ENCODE assay signal across 8 cellular contexts in the genomic region with DNA sequence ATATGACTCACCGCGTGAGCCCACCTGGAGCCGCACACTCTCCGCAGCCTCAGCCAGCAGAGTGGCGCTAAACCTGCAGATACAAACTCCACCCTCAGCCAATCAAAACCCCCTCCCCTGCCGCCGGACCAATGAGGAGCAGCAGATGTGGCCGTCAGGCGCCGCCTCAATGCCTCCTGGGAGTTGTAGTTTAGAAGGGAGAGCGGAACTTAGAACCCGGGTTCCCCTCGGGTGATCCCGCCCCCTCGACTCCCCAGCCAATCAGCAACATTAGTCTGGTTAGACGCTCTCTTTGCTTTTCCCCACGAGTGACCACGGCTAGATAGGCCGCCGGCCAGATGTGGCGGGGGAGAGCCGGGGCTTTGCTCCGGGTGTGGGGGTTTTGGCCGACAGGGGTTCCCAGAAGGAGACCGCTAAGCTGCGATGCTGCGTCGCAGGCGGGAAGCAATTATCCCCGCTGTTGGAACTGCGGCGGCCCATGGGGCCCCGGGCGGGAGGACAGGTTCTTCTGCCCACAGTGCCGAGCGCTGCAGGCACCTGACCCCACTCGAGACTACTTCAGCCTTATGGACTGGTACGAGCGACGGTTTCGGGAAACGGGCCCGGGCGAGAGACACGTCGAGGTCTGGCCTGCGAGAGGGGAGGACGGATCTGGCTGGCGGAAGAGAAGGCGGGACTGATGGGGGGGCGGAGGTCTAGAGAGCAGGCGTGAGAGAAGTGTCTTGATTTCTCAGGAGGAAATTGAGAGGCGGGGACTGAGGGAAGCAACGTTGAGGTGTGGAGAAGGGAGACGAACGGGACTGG. TPM values are rescaled to one million over a fixed set of nuclear protein-coding genes. Genes with fewer than 3 reads are reported as not detected.
A peak's percentile ranks its signal among the peaks of the same experiment; 100 is the strongest.
DNase-seq lines count a peak whose midpoint lies in the region; ATAC-seq, FAIRE-seq and TF ChIP-seq lines count a peak whose summit lies in the region.

Gene CHEK2, minus strand, starts transcription at position 63 of the 804 bp plus-strand sequence. CDS start 7,099 bp downstream, outside the sequence.
A gene with protein sequence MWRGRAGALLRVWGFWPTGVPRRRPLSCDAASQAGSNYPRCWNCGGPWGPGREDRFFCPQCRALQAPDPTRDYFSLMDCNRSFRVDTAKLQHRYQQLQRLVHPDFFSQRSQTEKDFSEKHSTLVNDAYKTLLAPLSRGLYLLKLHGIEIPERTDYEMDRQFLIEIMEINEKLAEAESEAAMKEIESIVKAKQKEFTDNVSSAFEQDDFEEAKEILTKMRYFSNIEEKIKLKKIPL (plus strand): TSS at position 282 of the 804 bp plus-strand sequence. CDS start 57 bp downstream, at position 339.

- H3K4me1 Mint-ChIP-seq in T-cell (peaks cover 26 to 39% (median 29%) of the 10 kb centered on the region in 3 donors), type B pancreatic cell (ENCODE audit: unreplicated experiment) (peaks cover 17% of the 10 kb centered on the region)

- FAIRE-seq in GM12891 (lab: Jason Lieb, UNC) = peak; percentile 97

- no peaks in the 10 kb centered on the region for H3K9me3 ChIP-seq in heart left ventricle

- peaks cover 0 to 17% (median 10%) of the 10 kb centered on the region in 12 donors for H3K4me1 ChIP-seq in heart left ventricle

- peak within 1 kb of the TSS; percentile 93 to 94 for H3K27ac Mint-ChIP-seq in T-cell
- peak within 1 kb of the TSS; percentile 87 for H3K27ac Mint-ChIP-seq in type B pancreatic cell

- H3K27me3 ChIP-seq in heart left ventricle = no peaks in the 10 kb centered on the region

- peak; percentile 91 for ATAC-seq in HG02840 (IDR thresholded peaks at IDR 0.05; ENCODE audit: low FRiP score, unreplicated experiment)
- peak; percentile 92 to 95 (median 94) for ATAC-seq in T-cell (replicated peaks in 1 of 4)
- ATAC-seq in heart left ventricle = peak; percentile 98 to 99 (median 99)

- H3K9me3 Mint-ChIP-seq in T-cell (no peaks in the 10 kb centered on the region), type B pancreatic cell (no peaks in the 10 kb centered on the region)

- no peaks in the 10 kb centered on the region for H3K27me3 Mint-ChIP-seq in T-cell
- H3K27me3 Mint-ChIP-seq in type B pancreatic cell = no peaks in the 10 kb centered on the region

- peak within 1 kb of the TSS; percentile 95 to 100 (median 99) for H3K27ac ChIP-seq in heart left ventricle

- H3K4me3 Mint-ChIP-seq in T-cell = peak within 1 kb of the TSS; percentile 87 to 94 (median 93)
- H3K4me3 Mint-ChIP-seq in type B pancreatic cell = peak within 1 kb of the TSS; percentile 91

- H3K36me3 ChIP-seq in heart left ventricle = peaks cover 0 to 37% (median 33%) of the 10 kb centered on the region in 9 donors

- intact Hi-C loops in heart left ventricle (cut with DNase I) = loop anchor here in 6 of 10 donors (1.0 to 5.0 kb wide), 6 partner anchors 30 to 85 kb away; partner anchors contain the start of genes CCDC117 (in 5 of the 6) and XBP1 (in 2 of the 6)

- DNase-seq in GM12891 (ENCODE audit: insufficient read length, low spot score) = peak; percentile 86
- DNase-seq in NCI-H1436 treated with DMSO at 0.1 percent for 48 hours (lab: John Stamatoyannopoulos, UW) = peak; percentile 98
- DNase-seq in T-cell = peak; percentile 88 to 99 (median 96)
- peak; percentile 99 for DNase-seq in amniotic epithelial cell (ENCODE audit: low read depth)
- DNase-seq in heart left ventricle = peak; percentile 98 to 99 (median 99)
- peak; percentile 99 for DNase-seq in pons (ENCODE audit: low spot score)
- DNase-seq in type B pancreatic cell (ENCODE audit: extremely low spot score, unreplicated experiment) = peak; percentile 96

- peak in 4 of 12 donors; percentile 15 to 20 (median 16) for TF ChIP-seq CTCF in heart left ventricle (IDR thresholded peaks at IDR 0.05)
- peak; percentile 22 for TF ChIP-seq CTCF in type B pancreatic cell (conservative IDR thresholded peaks at IDR 0.05)

- POLR2A ChIA-PET in T-cell (lab: Charles Lee) = no interaction called here

- peak within 1 kb of the TSS; percentile 67 to 99 (median 83) for H3K4me3 ChIP-seq in heart left ventricle

- TF ChIP-seq POLR2A in GM12891 (IDR thresholded peaks at IDR 0.05; ENCODE audit: low read depth, low read length) (peak; percentile 87), heart left ventricle (IDR thresholded peaks at IDR 0.05) (peak in 1 of 2 donors; percentile 65)

- WGBS in heart left ventricle, 4 donors = 0 to 1% (median 0%) methylated on average over 43 to 56 of the region's 56 CpGs

- H3K36me3 Mint-ChIP-seq in T-cell (peaks cover 11% of the 10 kb centered on the region), type B pancreatic cell (peaks cover 7% of the 10 kb centered on the region)

- CTCF ChIA-PET in T-cell (lab: Charles Lee) = interaction anchor here (0.8 to 1.0 kb wide), 2 partner anchors 87 to 298 kb away, joined by 3 to 5 read pairs; no protein-coding TSS in a partner anchor

TF ChIP-seq in GM12891, 5 proteins besides CTCF, POLR2A, EP300 and RAD21:
- TF ChIP-seq POU2F2 (IDR thresholded peaks at IDR 0.05; ENCODE audit: low read depth, low read length) (0 out of 2 replicates have a peak, but pooled peaks have one; percentile 41), POLR2AphosphoS5 (IDR thresholded peaks at IDR 0.05; ENCODE audit: low read depth, low read length) (peak; percentile 87), TAF1 (IDR thresholded peaks at IDR 0.05; ENCODE audit: low read depth, low read length) (peak; percentile 68; the same call in 1 of the 2 replicates), SPI1 (IDR thresholded peaks at IDR 0.05; ENCODE audit: low read depth, low read length) (peak; percentile 39; the same call in 1 of the 2 replicates), PAX5 (IDR thresholded peaks at IDR 0.05; ENCODE audit: insufficient read depth, low read length, severe bottlenecking) (peak; percentile 50)

RNA-seq across cellular contexts. Expression of gene CHEK2, which starts in this region (rescaled TPM):
- 8.7 TPM for polyA plus RNA-seq in GM12891 (2012; ENCODE audit: low read depth, missing spikeins)
- total RNA-seq in T-cell = 1 to 10 TPM; 5.1 to 10.0 (median 7.1) TPM
- 1 to 10 TPM; 1.1 to 7.8 (median 1.6) TPM for total RNA-seq in heart left ventricle
- polyA plus RNA-seq in heart left ventricle = 1 to 10 TPM; 2.3 to 2.7 TPM
- 18.8 and 34.1 TPM in 2 replicates for total RNA-seq in type B pancreatic cell (ENCODE audit: low replicate concordance)

RNA-seq across cellular contexts. Expression of the second gene that starts in this region (rescaled TPM):
- polyA plus RNA-seq in GM12891 (2012; ENCODE audit: low read depth, missing spikeins) = 16.0 TPM
- 10 to 100 TPM in 3 of 5 donors, 1 to 10 TPM in 2; 6.9 to 11.9 (median 11.5) TPM for total RNA-seq in T-cell
- total RNA-seq in heart left ventricle = 10 to 100 TPM in 5 of 9 donors, 1 to 10 TPM in 4; 7.4 to 18.3 (median 10.9) TPM
- polyA plus RNA-seq in heart left ventricle = 10 to 100 TPM; 16.8 to 18.1 TPM
- 11.4 and 13.5 TPM in 2 replicates for total RNA-seq in type B pancreatic cell (ENCODE audit: low replicate concordance)

Comparison
In these comparisons a context has a peak if more than half of its experiments do, and no peak if none do; other contexts are left out.
1. Peak in every context shown above with its lines: DNase-seq, ATAC-seq, H3K4me3 ChIP-seq and H3K27ac ChIP-seq.